ENCODE assay signal across 13 cellular contexts in genomic region chr6:75376347-75377024, GRCh38.
DNase-seq lines count a peak whose midpoint lies in the region; ATAC-seq, FAIRE-seq and TF ChIP-seq lines count a peak whose summit lies in the region.
"Had no signal": no experiment of that assay in that cellular context is flagged by ENCODE, and none has a peak within 500 bp of the region (broad histone marks: within the 10 kb centered on the region; RNA-seq: fewer than 3 reads in every experiment).

No MANE protein-coding gene starts in this region.

- peak overlapping the region; percentile 65 for H3K4me2 ChIP-seq in A549

- no peaks in the 10 kb centered on the region for H3K27me3 ChIP-seq in CD8-positive, alpha-beta memory T cell (ENCODE audit: insufficient read depth, low read length, poor library complexity, severe bottlenecking)

- H3K27ac Mint-ChIP-seq in WTC11 = peak overlapping the region; percentile 7
- H3K27ac Mint-ChIP-seq in CD8-positive, alpha-beta memory T cell = peak overlapping the region in 1 of 8 donors; percentile 40
- H3K27ac Mint-ChIP-seq: activated naive CD8-positive, alpha-beta T cell treated with anti-CD3 and anti-CD28 coated beads, Interleukin-2, amount 10 ng/mL, durations not matched to agents 7 days and 5 days had no signal

- POLR2A ChIA-PET in A549 (lab: Yijun Ruan, JAX) (interaction anchor here (1.5 to 1.6 kb wide), 2 partner anchors 8 to 91 kb away, joined by 3 to 4 read pairs; partner anchors contain the start of gene TMEM30A), WTC11 (lab: Charles Lee) (no interaction called here)
- POLR2A ChIA-PET in CD8-positive, alpha-beta memory T cell (lab: Charles Lee) = no interaction called here

- no peak for FAIRE-seq in A549 (lab: Jason Lieb, UNC)

- TF ChIP-seq EP300 in A549 (IDR thresholded peaks at IDR 0.05) = no peak

- ATAC-seq in A549 (peak; percentile 76 to 89), WTC11 (peak; percentile 25)
- no peak for ATAC-seq in activated T-cell treated with anti-CD3 and anti-CD28 coated beads, Interleukin-2, amount 50 U/mL, for 4 hours

- peaks cover 46% of the 10 kb centered on the region for H3K4me1 ChIP-seq in A549
- no peaks in the 10 kb centered on the region for H3K4me1 ChIP-seq in CD8-positive, alpha-beta memory T cell (ENCODE audit: insufficient read depth, low read length)

- peak overlapping the region; percentile 76 to 78 for H3K27ac ChIP-seq in A549
- no peak overlapping the region for H3K27ac ChIP-seq in CD8-positive, alpha-beta memory T cell (ENCODE audit: low read depth, low read length)

- DNase-seq in A549 (ENCODE audit: low read depth in 1 of 2, low spot score in 1 of 2) = peak; percentile 10 to 82
- DNase-seq in HPDE6-E6E7 (ENCODE audit: extremely low spot score) = peak; percentile 8
- DNase-seq in WTC11 (ENCODE audit: low spot score) = no peak
- peak; percentile 40 for DNase-seq in glomerular visceral epithelial cell (ENCODE audit: extremely low spot score)
- no peak for DNase-seq in SHP77 (lab: John Stamatoyannopoulos, UW)
- DNase-seq in activated T-cell treated with anti-CD3 and anti-CD28 coated beads, Interleukin-2, amount 50 U/mL, for 4 hours = no peak
- no peak for DNase-seq in NCI-H524 treated with DMSO at 0.1 percent for 48 hours (lab: John Stamatoyannopoulos, UW)
- DNase-seq in CD8-positive, alpha-beta memory T cell = no peak
- DNase-seq: activated naive CD8-positive, alpha-beta T cell treated with anti-CD3 and anti-CD28 coated beads, Interleukin-2, amount 10 ng/mL, durations not matched to agents 7 days and 5 days; cortex of kidney; NCI-H1048; NCI-H2227 treated with DMSO at 0.1 percent for 48 hours; OCI-M1 had no signal

- TF ChIP-seq POLR2A in A549 (IDR thresholded peaks at IDR 0.05; ENCODE audit: low read length) = no peak

- WGBS in A549 (ENCODE audit: missing lambda C conversion rate) = 6% methylated on average over 2 of the region's 2 CpGs

- no peaks in the 10 kb centered on the region for H3K36me3 Mint-ChIP-seq in WTC11
- H3K36me3 Mint-ChIP-seq in activated T-cell treated with anti-CD3 and anti-CD28 coated beads, Interleukin-2, amount 50 U/mL, for 4 hours (ENCODE audit: insufficient read depth) = no peaks in the 10 kb centered on the region
- H3K36me3 Mint-ChIP-seq in CD8-positive, alpha-beta memory T cell = no peaks in the 10 kb centered on the region
- H3K36me3 Mint-ChIP-seq: activated naive CD8-positive, alpha-beta T cell treated with anti-CD3 and anti-CD28 coated beads, Interleukin-2, amount 10 ng/mL, durations not matched to agents 7 days and 5 days had no signal

- peaks cover 39% of the 10 kb centered on the region for H3K4me1 Mint-ChIP-seq in WTC11
- no peaks in the 10 kb centered on the region for H3K4me1 Mint-ChIP-seq in activated T-cell treated with anti-CD3 and anti-CD28 coated beads, Interleukin-2, amount 50 U/mL, for 4 hours (ENCODE audit: low read depth)
- H3K4me1 Mint-ChIP-seq in CD8-positive, alpha-beta memory T cell = no peaks in the 10 kb centered on the region
- H3K4me1 Mint-ChIP-seq: activated naive CD8-positive, alpha-beta T cell treated with anti-CD3 and anti-CD28 coated beads, Interleukin-2, amount 10 ng/mL, durations not matched to agents 7 days and 5 days had no signal

- H3K36me3 ChIP-seq in CD8-positive, alpha-beta memory T cell (ENCODE audit: insufficient read depth, low read length) = no peaks in the 10 kb centered on the region

- no peaks in the 10 kb centered on the region for H3K9me3 ChIP-seq in A549
- no peaks in the 10 kb centered on the region for H3K9me3 ChIP-seq in CD8-positive, alpha-beta memory T cell (ENCODE audit: low read length)

- TF ChIP-seq CTCF in A549 (IDR thresholded peaks at IDR 0.05) = no peak
- no peak for TF ChIP-seq CTCF in WTC11 (IDR thresholded peaks at IDR 0.05)

- H3K4me3 Mint-ChIP-seq in WTC11 = no peak overlapping the region
- no peak overlapping the region for H3K4me3 Mint-ChIP-seq in activated T-cell treated with anti-CD3 and anti-CD28 coated beads, Interleukin-2, amount 50 U/mL, for 4 hours
- H3K4me3 Mint-ChIP-seq in CD8-positive, alpha-beta memory T cell = no peak overlapping the region
- H3K4me3 Mint-ChIP-seq: activated naive CD8-positive, alpha-beta T cell treated with anti-CD3 and anti-CD28 coated beads, Interleukin-2, amount 10 ng/mL, durations not matched to agents 7 days and 5 days had no signal

- peaks cover 5% of the 10 kb centered on the region for H3K9me3 Mint-ChIP-seq in WTC11
- H3K9me3 Mint-ChIP-seq in activated T-cell treated with anti-CD3 and anti-CD28 coated beads, Interleukin-2, amount 50 U/mL, for 4 hours = peaks cover 6% of the 10 kb centered on the region
- peaks cover 0 to 2% (median 0%) of the 10 kb centered on the region in 5 donors for H3K9me3 Mint-ChIP-seq in CD8-positive, alpha-beta memory T cell
- H3K9me3 Mint-ChIP-seq: activated naive CD8-positive, alpha-beta T cell treated with anti-CD3 and anti-CD28 coated beads, Interleukin-2, amount 10 ng/mL, durations not matched to agents 7 days and 5 days had no signal

- TF ChIP-seq RAD21 in A549 (conservative IDR thresholded peaks at IDR 0.05 in 1 of 2, IDR thresholded peaks at IDR 0.05 in 1 of 2) = no peak

- H3K4me3 ChIP-seq in A549 = no peak overlapping the region
- no peak overlapping the region for H3K4me3 ChIP-seq in CD8-positive, alpha-beta memory T cell (ENCODE audit: low read length)

- CTCF ChIA-PET in A549 (lab: Yijun Ruan, JAX) (interaction anchor here (0.9 to 1.7 kb wide), 3 partner anchors 15 to 150 kb away, joined by 3 to 4 read pairs (median 3); no protein-coding TSS in a partner anchor), WTC11 (lab: Charles Lee) (interaction anchor here (0.9 to 2.5 kb wide), 2 partner anchors 8 to 10 kb away, joined by 3 to 10 read pairs; no protein-coding TSS in a partner anchor)
- CTCF ChIA-PET in CD8-positive, alpha-beta memory T cell (lab: Charles Lee) = no interaction called here

- no peaks in the 10 kb centered on the region for H3K27me3 Mint-ChIP-seq in WTC11 (ENCODE audit: low read depth)
- peaks cover 4% of the 10 kb centered on the region for H3K27me3 Mint-ChIP-seq in activated T-cell treated with anti-CD3 and anti-CD28 coated beads, Interleukin-2, amount 50 U/mL, for 4 hours (ENCODE audit: low read depth)
- H3K27me3 Mint-ChIP-seq in CD8-positive, alpha-beta memory T cell = peaks cover 6 to 8% of the 10 kb centered on the region in 2 donors

TF ChIP-seq in A549, 52 proteins besides CTCF, POLR2A, EP300 and RAD21 (continues in another document):
- TF ChIP-seq ELK1 (IDR thresholded peaks at IDR 0.05; ENCODE audit: low read depth, low read length) (no peak), EHMT2 (IDR thresholded peaks at IDR 0.05; ENCODE audit: low read depth) (no peak), GATA3 (IDR thresholded peaks at IDR 0.05; ENCODE audit: borderline replicate concordance) (peak; percentile 49; the same call in 1 of the 2 replicates), FOSL2 (IDR thresholded peaks at IDR 0.05) (no peak), FOSL2 (CRISPR knock-in tag; IDR thresholded peaks at IDR 0.05) (peak; percentile 62), MAZ (IDR thresholded peaks at IDR 0.05; ENCODE audit: borderline replicate concordance, low read depth, low read length) (no peak), HOXB5 (CRISPR knock-in tag; IDR thresholded peaks at IDR 0.05) (no peak), KDM1A (IDR thresholded peaks at IDR 0.05; ENCODE audit: low read depth) (no peak), PHF8 (IDR thresholded peaks at IDR 0.05; ENCODE audit: borderline replicate concordance, low read depth) (no peak)

TF ChIP-seq in WTC11, 78 proteins besides CTCF, POLR2A, EP300 and RAD21 (continues in another document):
- TF ChIP-seq SMAD4 (CRISPR knock-in tag; IDR thresholded peaks at IDR 0.05) (no peak), TCF7 (CRISPR knock-in tag; IDR thresholded peaks at IDR 0.05; ENCODE audit: low read depth) (no peak), FOXP1 (CRISPR knock-in tag; IDR thresholded peaks at IDR 0.05; ENCODE audit: borderline replicate concordance) (no peak), ATF2 (CRISPR knock-in tag; IDR thresholded peaks at IDR 0.05; ENCODE audit: borderline replicate concordance, low read depth) (no peak), FOXP4 (CRISPR knock-in tag; IDR thresholded peaks at IDR 0.05) (no peak), USF2 (CRISPR knock-in tag; IDR thresholded peaks at IDR 0.05) (no peak), TEAD1 (CRISPR knock-in tag; IDR thresholded peaks at IDR 0.05) (no peak)

Comparison
In these comparisons a context has a peak if more than half of its experiments do, and no peak if none do; other contexts are left out.
1. ATAC-seq: peak in A549 (2 of 2) and WTC11 (single experiment); none in activated T-cell treated with anti-CD3 and anti-CD28 coated beads, Interleukin-2, amount 50 U/mL, for 4 hours (0 of 2).
2. DNase-seq: peak in A549 (2 of 2), HPDE6-E6E7 (single experiment) and glomerular visceral epithelial cell (single experiment); none in WTC11 (single experiment), SHP77 (0 of 2), activated T-cell treated with anti-CD3 and anti-CD28 coated beads, Interleukin-2, amount 50 U/mL, for 4 hours (single experiment), NCI-H524 treated with DMSO at 0.1 percent for 48 hours (single experiment) and CD8-positive, alpha-beta memory T cell (0 of 5).